In the genomic region with DNA sequence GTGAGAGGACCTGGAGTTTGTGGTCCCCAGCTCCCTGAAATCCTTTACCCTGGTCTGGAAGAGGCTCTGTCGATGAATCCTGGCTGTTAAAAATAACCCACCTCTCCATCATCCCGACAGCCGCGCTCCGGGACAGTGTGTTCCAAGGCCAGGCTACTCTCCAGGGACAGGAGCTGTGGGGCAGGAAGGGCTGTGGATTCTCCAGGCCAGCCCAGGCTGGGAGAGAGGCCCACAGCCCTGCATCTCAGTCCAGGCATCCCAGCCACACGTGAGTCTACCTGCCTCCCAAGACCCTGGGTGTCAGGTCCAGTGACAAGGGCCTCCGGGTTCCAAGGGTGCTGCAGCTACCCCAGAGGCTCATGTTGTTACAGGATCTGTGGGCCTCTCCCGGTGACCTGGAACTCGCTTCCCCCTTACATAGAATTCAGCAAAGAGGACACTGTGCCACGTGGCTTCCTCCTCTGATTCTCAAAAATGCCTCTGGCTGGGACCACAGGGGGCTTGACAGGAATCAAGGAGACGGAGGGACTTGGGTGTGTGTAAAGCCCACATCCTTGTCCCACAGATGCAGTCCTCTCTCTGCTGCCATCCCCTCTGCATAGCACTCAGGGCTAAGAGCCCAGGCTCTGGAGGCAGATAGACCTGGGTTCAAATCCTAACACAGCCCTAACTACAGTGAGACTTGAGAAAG, we compare ENCODE assay signal across 15 cellular contexts. TPM values are rescaled to one million over a fixed set of nuclear protein-coding genes. Genes with fewer than 3 reads are reported as not detected.
DNase-seq lines count a peak whose midpoint lies in the region; ATAC-seq and TF ChIP-seq lines count a peak whose summit lies in the region.
"Had no signal": no experiment of that assay in that cellular context is flagged by ENCODE, and none has a peak within 500 bp of the region (broad histone marks: within the 10 kb centered on the region; RNA-seq: fewer than 3 reads in every experiment).

No MANE protein-coding gene starts in this region.

- intact Hi-C loops in lower leg skin (cut with DNase I; ENCODE audit: low total_unique reads): no loop called here
- intact Hi-C loops in stomach (cut with DNase I; ENCODE audit: low total_unique reads): no loop called here
- intact Hi-C loops in activated T-helper 1 cell treated with anti-CD3 and anti-CD28 coated beads, Interleukin-12 subunit alpha, Interleukin-12 subunit beta, Interleukin-2, Interleukin-4 antibody, amounts not matched to agents 30 ng/mL and 10 ng/mL and 1 ng/mL, durations not matched to agents 14 hours and 24 hours and 36 hours (cut with micrococcal nuclease): no loop called here

- H3K4me3 ChIP-seq in endodermal cell (ENCODE audit: low read length) (no peak overlapping the region), lower leg skin (ENCODE audit: low read depth, poor library complexity, severe bottlenecking) (no peak overlapping the region), stomach (no peak overlapping the region), hepatocyte (no peak overlapping the region)
- H3K4me3 ChIP-seq: skin epidermis, thyroid gland had no signal

- no peak overlapping the region for H3K4me2 ChIP-seq in hepatocyte

- TF ChIP-seq EP300 in stomach (IDR thresholded peaks at IDR 0.05): no peak

- no peak overlapping the region for H3K27ac Mint-ChIP-seq in endodermal cell
- H3K27ac Mint-ChIP-seq in activated T-helper 1 cell treated with anti-CD3 and anti-CD28 coated beads, Interleukin-12 subunit alpha, Interleukin-12 subunit beta, Interleukin-2, Interleukin-4 antibody, amounts not matched to agents 30 ng/mL and 10 ng/mL and 1 ng/mL, durations not matched to agents 14 hours and 24 hours and 36 hours: no peak overlapping the region

- H3K4me1 ChIP-seq in endodermal cell (ENCODE audit: control insufficient read depth, insufficient read depth, low read length) (no peaks in the 10 kb centered on the region), stomach (peaks cover 0 to 8% (median 0%) of the 10 kb centered on the region in 4 donors), hepatocyte (ENCODE audit: insufficient read depth) (no peaks in the 10 kb centered on the region)
- H3K4me1 ChIP-seq: Caco-2 had no signal

- H3K4me3 Mint-ChIP-seq in endodermal cell: no peak overlapping the region
- no peak overlapping the region for H3K4me3 Mint-ChIP-seq in activated T-helper 1 cell treated with anti-CD3 and anti-CD28 coated beads, Interleukin-12 subunit alpha, Interleukin-12 subunit beta, Interleukin-2, Interleukin-4 antibody, amounts not matched to agents 30 ng/mL and 10 ng/mL and 1 ng/mL, durations not matched to agents 14 hours and 24 hours and 36 hours

- ATAC-seq in HG03045 (IDR thresholded peaks at IDR 0.05; ENCODE audit: unreplicated experiment): no peak
- ATAC-seq: SK-N-SH treated with all-trans-retinoic acid at 6 μM for 48 hours had no signal

- H3K27ac ChIP-seq in endodermal cell (ENCODE audit: low read depth, low read length) (no peak overlapping the region), stomach (peak overlapping the region in 2 of 5 donors; percentile 14 to 49), hepatocyte (no peak overlapping the region)
- H3K27ac ChIP-seq: skin epidermis had no signal

- H3K4me1 Mint-ChIP-seq in endodermal cell: no peaks in the 10 kb centered on the region
- no peaks in the 10 kb centered on the region for H3K4me1 Mint-ChIP-seq in activated T-helper 1 cell treated with anti-CD3 and anti-CD28 coated beads, Interleukin-12 subunit alpha, Interleukin-12 subunit beta, Interleukin-2, Interleukin-4 antibody, amounts not matched to agents 30 ng/mL and 10 ng/mL and 1 ng/mL, durations not matched to agents 14 hours and 24 hours and 36 hours (ENCODE audit: low read depth)

- no peak overlapping the region for H3K9ac ChIP-seq in endodermal cell (ENCODE audit: extremely low read depth, low read length, poor library complexity, severe bottlenecking)

- no peaks in the 10 kb centered on the region for H4K20me1 ChIP-seq in hepatocyte (ENCODE audit: insufficient read depth, poor library complexity, severe bottlenecking)

- 89 to 90% methylated on average over 5 to 11 of the region's 11 CpGs for WGBS in endodermal cell (ENCODE audit: insufficient coverage in 1 of 2, insufficient read length in 1 of 2), 2 experiments
- WGBS in lower leg skin, 2 donors: 83% methylated on average over 7 to 11 of the region's 11 CpGs
- WGBS in stomach, 5 donors: 74 to 80% (median 78%) methylated on average over 9 to 11 of the region's 11 CpGs
- WGBS in hepatocyte (ENCODE audit: low lambda C conversion rate, missing lambda C conversion rate): 76% methylated on average over 11 of the region's 11 CpGs

- TF ChIP-seq POLR2A in lower leg skin (IDR thresholded peaks at IDR 0.05) (no peak), stomach (IDR thresholded peaks at IDR 0.05) (no peak)

- H3K27me3 ChIP-seq in endodermal cell (ENCODE audit: control insufficient read depth, insufficient read depth, low read length, poor library complexity, severe bottlenecking): no peaks in the 10 kb centered on the region
- H3K27me3 ChIP-seq in stomach: no peaks in the 10 kb centered on the region
- H3K27me3 ChIP-seq in hepatocyte: no peaks in the 10 kb centered on the region
- H3K27me3 ChIP-seq: thyroid gland had no signal

- H3K9me3 Mint-ChIP-seq in endodermal cell: no peaks in the 10 kb centered on the region
- H3K9me3 Mint-ChIP-seq in activated T-helper 1 cell treated with anti-CD3 and anti-CD28 coated beads, Interleukin-12 subunit alpha, Interleukin-12 subunit beta, Interleukin-2, Interleukin-4 antibody, amounts not matched to agents 30 ng/mL and 10 ng/mL and 1 ng/mL, durations not matched to agents 14 hours and 24 hours and 36 hours: no peaks in the 10 kb centered on the region

- no peak for TF ChIP-seq CTCF in endodermal cell (conservative IDR thresholded peaks at IDR 0.05)
- no peak for TF ChIP-seq CTCF in lower leg skin (IDR thresholded peaks at IDR 0.05)
- TF ChIP-seq CTCF in stomach (IDR thresholded peaks at IDR 0.05): no peak
- TF ChIP-seq CTCF in hepatocyte (IDR thresholded peaks at IDR 0.05; ENCODE audit: poor library complexity): no peak

- no peaks in the 10 kb centered on the region for H3K36me3 Mint-ChIP-seq in endodermal cell (ENCODE audit: low read depth)
- no peaks in the 10 kb centered on the region for H3K36me3 Mint-ChIP-seq in activated T-helper 1 cell treated with anti-CD3 and anti-CD28 coated beads, Interleukin-12 subunit alpha, Interleukin-12 subunit beta, Interleukin-2, Interleukin-4 antibody, amounts not matched to agents 30 ng/mL and 10 ng/mL and 1 ng/mL, durations not matched to agents 14 hours and 24 hours and 36 hours (ENCODE audit: low read depth)

- peaks cover 3% of the 10 kb centered on the region for H3K27me3 Mint-ChIP-seq in endodermal cell (ENCODE audit: insufficient read depth)
- peaks cover 9% of the 10 kb centered on the region for H3K27me3 Mint-ChIP-seq in activated T-helper 1 cell treated with anti-CD3 and anti-CD28 coated beads, Interleukin-12 subunit alpha, Interleukin-12 subunit beta, Interleukin-2, Interleukin-4 antibody, amounts not matched to agents 30 ng/mL and 10 ng/mL and 1 ng/mL, durations not matched to agents 14 hours and 24 hours and 36 hours (ENCODE audit: insufficient read depth)

- peak; percentile 4 for DNase-seq in activated CD4-positive, alpha-beta T cell treated with anti-CD3 and anti-CD28 coated beads for 1 hour
- DNase-seq in activated CD4-positive, alpha-beta T cell treated with anti-CD3 and anti-CD28 coated beads for 48 hours: no peak
- DNase-seq in endodermal cell (peak; percentile 43), lower leg skin (ENCODE audit: low spot score in 2 of 2) (peak; percentile 9 to 78), stomach (peak; percentile 23), hepatocyte (ENCODE audit: low spot score) (no peak)
- no peak for DNase-seq in activated T-helper 1 cell treated with anti-CD3 and anti-CD28 coated beads, Interleukin-12 subunit alpha, Interleukin-12 subunit beta, Interleukin-2, Interleukin-4 antibody, amounts not matched to agents 30 ng/mL and 10 ng/mL and 1 ng/mL, durations not matched to agents 14 hours and 24 hours and 36 hours (ENCODE audit: low spot score)
- DNase-seq: 8988T had no signal

- H3K36me3 ChIP-seq in endodermal cell (ENCODE audit: control insufficient read depth, insufficient read depth, low read length) (no peaks in the 10 kb centered on the region), stomach (no peaks in the 10 kb centered on the region), hepatocyte (replicated peaks; ENCODE audit: insufficient read depth, low read depth) (no peaks in the 10 kb centered on the region)
- H3K36me3 ChIP-seq: thyroid gland had no signal

- no peaks in the 10 kb centered on the region for H3K9me2 ChIP-seq in hepatocyte (replicated peaks; ENCODE audit: insufficient read depth)

- no peaks in the 10 kb centered on the region for H3K79me2 ChIP-seq in hepatocyte

- H2AFZ ChIP-seq in hepatocyte: no peak overlapping the region

- H3K9me3 ChIP-seq in endodermal cell (ENCODE audit: control insufficient read depth, low read length) (no peaks in the 10 kb centered on the region), stomach (no peaks in the 10 kb centered on the region), hepatocyte (ENCODE audit: low read depth) (no peaks in the 10 kb centered on the region)
- H3K9me3 ChIP-seq: Caco-2, thyroid gland had no signal

RNA-seq across cellular contexts. Expression of gene ADRA2B, which starts 17.3 kb away (rescaled TPM):
- total RNA-seq in endodermal cell (1 to 10 TPM; 2.4 to 3.8 TPM), lower leg skin (1 to 10 TPM in 1 of 4 donors, under 1 TPM in 3; 0.42 to 2.4 (median 0.97) TPM), stomach (1 to 10 TPM in 2 of 5 donors, under 1 TPM in 1, not detected in 2; 0.43 to 2.9 (median 2.0) TPM), hepatocyte (0.56 and 0.87 TPM in 2 replicates)
- 0.96 TPM for polyA plus RNA-seq in endodermal cell (2013, experiment 1 of 2)
- 1.1 TPM for polyA plus RNA-seq in endodermal cell (2013, experiment 2 of 2)
- polyA plus RNA-seq in stomach (under 1 TPM; 0.15 to 0.45 (median 0.19) TPM), hepatocyte (0.66 TPM in 1 of 2 replicates, not detected in the other)
- total RNA-seq in activated T-helper 1 cell treated with anti-CD3 and anti-CD28 coated beads, Interleukin-12 subunit alpha, Interleukin-12 subunit beta, Interleukin-2, Interleukin-4 antibody, amounts not matched to agents 30 ng/mL and 10 ng/mL and 1 ng/mL, durations not matched to agents 14 hours and 24 hours and 36 hours: 0.12 and 0.21 TPM in 2 replicates
- total RNA-seq: bronchial epithelial cell had no signal

RNA-seq across cellular contexts. Expression of gene ASTL, which starts 39.3 kb away (rescaled TPM):
- total RNA-seq in endodermal cell (not detected), lower leg skin (1 to 10 TPM in 1 of 4 donors, under 1 TPM in 2, not detected in 1; 0.20 to 1.8 (median 0.63) TPM), stomach (not detected), hepatocyte (not detected in 2 replicates)
- polyA plus RNA-seq in endodermal cell (2013, experiment 1 of 2): 0.18 TPM
- polyA plus RNA-seq in endodermal cell (2013, experiment 2 of 2): not detected
- polyA plus RNA-seq in stomach (under 1 TPM in 1 of 3 donors, not detected in 2; 0.08 TPM), hepatocyte (not detected in 2 replicates)
- total RNA-seq in activated T-helper 1 cell treated with anti-CD3 and anti-CD28 coated beads, Interleukin-12 subunit alpha, Interleukin-12 subunit beta, Interleukin-2, Interleukin-4 antibody, amounts not matched to agents 30 ng/mL and 10 ng/mL and 1 ng/mL, durations not matched to agents 14 hours and 24 hours and 36 hours: 2.0 and 2.9 TPM in 2 replicates
- total RNA-seq: bronchial epithelial cell, epithelial cell of proximal tubule, thyroid gland had no signal

RNA-seq across cellular contexts. Expression of gene DUSP2, which starts 46.2 kb away (rescaled TPM):
- 1 to 10 TPM; 1.6 to 2.2 TPM for total RNA-seq in endodermal cell
- 0.82 TPM for polyA plus RNA-seq in endodermal cell (2013, experiment 1 of 2)
- 0.66 TPM for polyA plus RNA-seq in endodermal cell (2013, experiment 2 of 2)
- total RNA-seq in lower leg skin: 10 to 100 TPM; 39.3 to 57.0 (median 48.8) TPM
- total RNA-seq in stomach: 1 to 10 TPM; 4.0 to 9.4 (median 8.1) TPM
- 1 to 10 TPM; 3.6 to 6.1 (median 4.7) TPM for polyA plus RNA-seq in stomach
- 494 and 500 TPM in 2 replicates for total RNA-seq in activated T-helper 1 cell treated with anti-CD3 and anti-CD28 coated beads, Interleukin-12 subunit alpha, Interleukin-12 subunit beta, Interleukin-2, Interleukin-4 antibody, amounts not matched to agents 30 ng/mL and 10 ng/mL and 1 ng/mL, durations not matched to agents 14 hours and 24 hours and 36 hours
- 7.2 and 11.3 TPM in 2 replicates for total RNA-seq in hepatocyte
- 17.0 and 24.0 TPM in 2 replicates for polyA plus RNA-seq in hepatocyte

Comparison
In these comparisons a context has a peak if more than half of its experiments do, and no peak if none do; other contexts are left out.
1. DNase-seq: peak in activated CD4-positive, alpha-beta T cell treated with anti-CD3 and anti-CD28 coated beads for 1 hour (single experiment), endodermal cell (single experiment), lower leg skin (2 of 2) and stomach (single experiment); none in activated CD4-positive, alpha-beta T cell treated with anti-CD3 and anti-CD28 coated beads for 48 hours (single experiment), activated T-helper 1 cell treated with anti-CD3 and anti-CD28 coated beads, Interleukin-12 subunit alpha, Interleukin-12 subunit beta, Interleukin-2, Interleukin-4 antibody, amounts not matched to agents 30 ng/mL and 10 ng/mL and 1 ng/mL, durations not matched to agents 14 hours and 24 hours and 36 hours (single experiment) and hepatocyte (single experiment).